1 cellular context compared by ENCODE assay signal in the genomic region with DNA sequence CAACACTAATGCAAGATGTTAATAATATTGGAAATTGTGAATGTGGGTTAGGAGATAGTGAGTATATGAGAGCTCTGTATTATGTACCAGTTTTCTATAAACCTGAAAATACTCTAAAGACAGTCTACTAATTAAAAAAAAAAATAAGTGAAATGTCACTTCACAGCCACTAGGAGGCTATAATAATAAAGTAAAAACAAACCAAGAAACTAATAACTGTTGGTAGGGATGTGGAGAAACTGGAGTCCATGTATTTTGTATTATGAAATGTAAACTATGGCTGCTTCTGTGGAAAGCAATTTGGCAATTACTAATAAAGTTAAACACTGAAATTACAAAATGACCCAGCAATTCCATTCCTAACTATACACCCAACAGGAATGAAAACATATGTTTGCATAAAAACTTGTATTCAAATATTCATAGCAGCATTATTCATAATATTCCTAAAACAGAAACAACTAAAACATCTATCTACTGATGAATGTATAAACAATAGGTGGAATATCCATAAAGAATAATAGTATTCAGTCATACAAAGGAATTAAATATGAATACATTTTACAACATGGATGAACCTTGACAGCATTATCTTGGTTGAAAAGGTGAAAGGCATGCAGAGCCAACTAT.
TF ChIP-seq lines count a peak whose summit lies in the region.

No MANE protein-coding gene starts in this region.

TF ChIP-seq in SK-N-SH, 30 proteins besides CTCF, POLR2A, EP300 and RAD21 (continued from another document):
- TF ChIP-seq, protein P1, sequence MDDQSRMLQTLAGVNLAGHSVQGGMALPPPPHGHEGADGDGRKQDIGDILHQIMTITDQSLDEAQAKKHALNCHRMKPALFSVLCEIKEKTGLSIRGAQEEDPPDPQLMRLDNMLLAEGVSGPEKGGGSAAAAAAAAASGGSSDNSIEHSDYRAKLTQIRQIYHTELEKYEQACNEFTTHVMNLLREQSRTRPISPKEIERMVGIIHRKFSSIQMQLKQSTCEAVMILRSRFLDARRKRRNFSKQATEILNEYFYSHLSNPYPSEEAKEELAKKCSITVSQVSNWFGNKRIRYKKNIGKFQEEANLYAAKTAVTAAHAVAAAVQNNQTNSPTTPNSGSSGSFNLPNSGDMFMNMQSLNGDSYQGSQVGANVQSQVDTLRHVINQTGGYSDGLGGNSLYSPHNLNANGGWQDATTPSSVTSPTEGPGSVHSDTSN (IDR thresholded peaks at IDR 0.05): no peak
- TF ChIP-seq, protein P2, sequence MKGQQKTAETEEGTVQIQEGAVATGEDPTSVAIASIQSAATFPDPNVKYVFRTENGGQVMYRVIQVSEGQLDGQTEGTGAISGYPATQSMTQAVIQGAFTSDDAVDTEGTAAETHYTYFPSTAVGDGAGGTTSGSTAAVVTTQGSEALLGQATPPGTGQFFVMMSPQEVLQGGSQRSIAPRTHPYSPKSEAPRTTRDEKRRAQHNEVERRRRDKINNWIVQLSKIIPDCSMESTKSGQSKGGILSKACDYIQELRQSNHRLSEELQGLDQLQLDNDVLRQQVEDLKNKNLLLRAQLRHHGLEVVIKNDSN (IDR thresholded peaks at IDR 0.05; ENCODE audit: borderline replicate concordance, low read depth): no peak
- TF ChIP-seq GABPA (IDR thresholded peaks at IDR 0.05; ENCODE audit: low read depth) (no peak), GATA2 (CRISPR knock-in tag; IDR thresholded peaks at IDR 0.05) (no peak), MXI1 (IDR thresholded peaks at IDR 0.05; ENCODE audit: low read depth, low read length) (no peak), YY1 (IDR thresholded peaks at IDR 0.05; ENCODE audit: low read depth) (no peak)
